ENCODE assay signal across 1 cellular context in the genomic region with DNA sequence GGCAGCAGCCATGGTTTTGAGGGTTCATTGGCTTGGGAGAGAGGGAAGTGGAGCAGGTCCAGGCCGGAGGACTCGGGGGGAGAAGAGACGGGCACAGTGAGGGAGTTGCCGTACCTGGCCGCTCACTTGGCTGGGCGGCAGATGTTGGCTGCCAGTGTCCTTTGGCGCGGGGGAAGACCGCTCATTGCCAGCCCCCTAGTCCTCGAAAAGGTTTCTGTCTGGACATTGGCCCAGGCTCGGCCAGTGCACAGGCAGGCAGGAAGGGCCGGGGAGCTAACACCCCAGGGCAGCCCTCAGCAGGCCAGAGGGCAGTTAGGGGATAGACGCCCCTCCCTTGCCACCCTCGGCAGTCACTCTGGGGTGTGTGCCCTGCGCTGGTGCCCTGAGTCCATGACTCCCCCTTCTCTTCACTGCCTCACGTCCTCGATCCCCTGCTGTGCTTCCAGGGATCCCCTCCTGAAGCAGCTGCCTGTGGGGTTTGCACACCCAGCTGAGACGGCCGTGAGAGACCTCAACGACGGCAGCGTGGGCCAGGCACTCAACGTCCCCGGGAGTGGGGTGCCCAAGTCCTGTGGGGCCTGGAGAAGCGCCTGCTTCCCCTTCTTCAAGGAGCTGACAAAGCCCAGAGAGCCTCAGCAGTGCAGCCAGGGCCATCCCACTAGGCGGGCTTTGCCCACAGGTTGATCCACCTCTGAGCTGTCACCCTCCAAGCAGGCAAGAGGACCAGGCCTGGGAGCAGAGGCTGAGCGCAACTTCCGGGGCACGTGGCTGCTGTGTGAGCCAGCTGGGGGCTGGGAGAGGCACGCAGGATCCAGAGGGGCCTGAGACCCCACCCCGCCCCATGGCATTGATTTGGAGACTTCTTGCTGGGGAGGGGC.
TF ChIP-seq lines count a peak whose summit lies in the region.

No MANE protein-coding gene starts in this region.

TF ChIP-seq in IMR-90, 13 proteins besides CTCF, POLR2A, EP300 and RAD21:
- TF ChIP-seq FOS (IDR thresholded peaks at IDR 0.05; ENCODE audit: low read depth, low read length) (no peak), MAFK (IDR thresholded peaks at IDR 0.05; ENCODE audit: low read depth, low read length) (no peak), MXI1 (IDR thresholded peaks at IDR 0.05; ENCODE audit: borderline replicate concordance, low read depth, low read length) (no peak), CHD1 (IDR thresholded peaks at IDR 0.05; ENCODE audit: low read depth, low read length) (no peak), USF2 (IDR thresholded peaks at IDR 0.05; ENCODE audit: low read depth, low read length) (no peak), ELK1 (IDR thresholded peaks at IDR 0.05; ENCODE audit: borderline replicate concordance, low read depth, low read length) (no peak), NFE2L2 (IDR thresholded peaks at IDR 0.05; ENCODE audit: low read depth, low read length) (no peak)
